ENCODE assay signal across 11 cellular contexts in the genomic region with DNA sequence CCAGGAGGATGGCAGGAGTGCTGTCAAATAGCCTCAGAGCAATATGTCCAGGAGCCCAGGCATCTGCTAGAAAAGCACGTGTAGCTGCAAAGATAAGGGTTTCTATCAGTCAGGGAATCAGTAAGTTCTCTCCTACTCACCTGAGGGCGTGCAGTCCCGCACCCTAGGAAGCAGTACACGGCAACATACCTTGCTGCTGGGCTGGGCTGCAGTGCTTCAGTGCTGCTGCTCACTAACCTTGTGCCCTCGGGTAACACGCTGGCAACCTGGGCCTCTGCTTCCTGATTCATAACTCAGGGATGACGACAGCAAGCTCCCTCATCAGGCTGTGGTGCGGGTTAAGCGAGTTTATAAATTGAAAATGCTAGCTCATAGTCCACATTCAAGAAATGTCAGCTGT. TPM values are rescaled to one million over a fixed set of nuclear protein-coding genes. Genes with fewer than 3 reads are reported as not detected.
DNase-seq lines count a peak whose midpoint lies in the region; ATAC-seq, FAIRE-seq and TF ChIP-seq lines count a peak whose summit lies in the region.
"Had no signal": no experiment of that assay in that cellular context is flagged by ENCODE, and none has a peak within 500 bp of the region (broad histone marks: within the 10 kb centered on the region; RNA-seq: fewer than 3 reads in every experiment).

No MANE protein-coding gene starts in this region.

- H3K27ac ChIP-seq in keratinocyte (ENCODE audit: control insufficient read depth, insufficient read depth, low read length) (peak overlapping the region; percentile 88), MM.1S (ENCODE audit: low read length) (no peak overlapping the region)
- H3K27ac ChIP-seq: BLaER1 had no signal

- H3K4me1 ChIP-seq in keratinocyte (ENCODE audit: control insufficient read depth, extremely low read depth, insufficient read depth, low read length) (peaks cover 9% of the 10 kb centered on the region), MM.1S (ENCODE audit: low read length) (no peaks in the 10 kb centered on the region)
- H3K4me1 ChIP-seq: BLaER1 had no signal

- H3K9me3 Mint-ChIP-seq in activated T-cell treated with anti-CD3 and anti-CD28 coated beads, Interleukin-2, amount 50 U/mL, for 72 hours, result no peaks in the 10 kb centered on the region
- H3K9me3 Mint-ChIP-seq: mesothelial cell of epicardium had no signal

- peak; percentile 50 to 56 for ATAC-seq in activated T-cell treated with anti-CD3 and anti-CD28 coated beads, Interleukin-2, amount 50 U/mL, for 72 hours (replicated peaks in 1 of 2)

- no peaks in the 10 kb centered on the region for H4K20me1 ChIP-seq in keratinocyte (ENCODE audit: control insufficient read depth, extremely low read depth, insufficient read depth, low read length)
- no peaks in the 10 kb centered on the region for H4K20me1 ChIP-seq in MM.1S (ENCODE audit: insufficient read depth, low read length)
- H4K20me1 ChIP-seq: BLaER1 had no signal

- H3F3A ChIP-seq in MM.1S (ENCODE audit: insufficient read depth, low read length), result no peaks in the 10 kb centered on the region

- FAIRE-seq in keratinocyte (lab: Jason Lieb, UNC), result peak; percentile 94

- H3K4me3 ChIP-seq in keratinocyte (ENCODE audit: control insufficient read depth in 2 of 3, extremely low read depth in 1 of 3, insufficient read depth in 2 of 3, low read depth in 1 of 3, low read length in 3 of 3) (peak overlapping the region in 2 of 3 experiments; percentile 58 to 63), MM.1S (ENCODE audit: low read length) (no peak overlapping the region)
- H3K4me3 ChIP-seq: BLaER1, skin epidermis had no signal

- H3K27me3 Mint-ChIP-seq in activated T-cell treated with anti-CD3 and anti-CD28 coated beads, Interleukin-2, amount 50 U/mL, for 72 hours (ENCODE audit: low read depth), result peaks cover 23% of the 10 kb centered on the region

- H3K4me3 Mint-ChIP-seq in activated T-cell treated with anti-CD3 and anti-CD28 coated beads, Interleukin-2, amount 50 U/mL, for 72 hours, result no peak overlapping the region
- H3K4me3 Mint-ChIP-seq: mesothelial cell of epicardium had no signal

- no peak overlapping the region for H3K27ac Mint-ChIP-seq in activated T-cell treated with anti-CD3 and anti-CD28 coated beads, Interleukin-2, amount 50 U/mL, for 72 hours
- H3K27ac Mint-ChIP-seq: mesothelial cell of epicardium had no signal

- H3K4me1 Mint-ChIP-seq in activated T-cell treated with anti-CD3 and anti-CD28 coated beads, Interleukin-2, amount 50 U/mL, for 72 hours (ENCODE audit: low read depth), result peaks cover 7% of the 10 kb centered on the region

- H3K4me2 ChIP-seq in keratinocyte (ENCODE audit: control insufficient read depth, extremely low read depth, insufficient read depth, low read depth, low read length) (peak overlapping the region; percentile 79), MM.1S (ENCODE audit: low read depth, low read length) (no peak overlapping the region)
- H3K4me2 ChIP-seq: BLaER1 had no signal

- TF ChIP-seq CTCF in keratinocyte (optimal IDR thresholded peaks at IDR 0.05 in 1 of 3, IDR thresholded peaks at IDR 0.05 in 1 of 3, conservative IDR thresholded peaks at IDR 0.05 in 1 of 3; ENCODE audit: extremely low read depth in 1 of 3, insufficient read depth in 2 of 3, low read length in 3 of 3), result peak in 2 of 3 experiments; percentile 16 to 32
- TF ChIP-seq CTCF in MM.1S (IDR thresholded peaks at IDR 0.05; ENCODE audit: low read length), result no peak

- dilution Hi-C loops in keratinocyte (cut with MboI; ENCODE audit: extremely low pct_ligation_motif_present, low sequenced_read_pairs), result no loop called here

- H3K36me3 Mint-ChIP-seq in activated T-cell treated with anti-CD3 and anti-CD28 coated beads, Interleukin-2, amount 50 U/mL, for 72 hours (ENCODE audit: insufficient read depth in 2 of 2), result no peaks in the 10 kb centered on the region
- H3K36me3 Mint-ChIP-seq: mesothelial cell of epicardium had no signal

- H3K79me2 ChIP-seq in keratinocyte (ENCODE audit: control insufficient read depth, insufficient read depth, low read length), result no peaks in the 10 kb centered on the region
- no peaks in the 10 kb centered on the region for H3K79me2 ChIP-seq in MM.1S (ENCODE audit: low read length)

- H3K9me3 ChIP-seq in keratinocyte (ENCODE audit: control insufficient read depth, low read depth, low read length), result no peaks in the 10 kb centered on the region
- no peaks in the 10 kb centered on the region for H3K9me3 ChIP-seq in MM.1S (replicated peaks; ENCODE audit: insufficient read depth, low read length)
- H3K9me3 ChIP-seq: BLaER1 had no signal

- no peaks in the 10 kb centered on the region for H3K9me2 ChIP-seq in MM.1S (replicated peaks; ENCODE audit: insufficient read depth, low read length)

- H3K9ac ChIP-seq in keratinocyte (ENCODE audit: control insufficient read depth, extremely low read depth, insufficient read depth, low read length) (peak overlapping the region; percentile 68), MM.1S (ENCODE audit: low read length) (no peak overlapping the region)
- H3K9ac ChIP-seq: BLaER1 had no signal

- DNase-seq in activated T-cell treated with anti-CD3 and anti-CD28 coated beads, Interleukin-2, amount 50 U/mL, for 72 hours, result peak in 1 of 2 donors; percentile 8
- DNase-seq in activated T-cell treated with anti-CD3 and anti-CD28 coated beads, Interleukin-2, amount 50 U/mL, for 1 hour, result no peak
- DNase-seq in amniotic epithelial cell (ENCODE audit: low read depth) (peak; percentile 47), keratinocyte (ENCODE audit: low read depth, low spot score) (peak; percentile 93), ureter (ENCODE audit: low spot score) (peak; percentile 79), MM.1S (no peak), dermis blood vessel endothelial cell (no peak)
- DNase-seq in stimulated activated CD4-positive, alpha-beta T cell treated with anti-CD3 and anti-CD28 coated beads, Interleukin-4, amount 100 ng/mL, for 4 hours, result no peak

- H2AFZ ChIP-seq in keratinocyte (ENCODE audit: control insufficient read depth, low read length) (peak overlapping the region; percentile 52), MM.1S (ENCODE audit: low read length) (no peak overlapping the region)

- H3K36me3 ChIP-seq in keratinocyte (ENCODE audit: control insufficient read depth in 2 of 2, extremely low read depth in 1 of 2, insufficient read depth in 2 of 2, low read length in 2 of 2) (no peaks in the 10 kb centered on the region), MM.1S (replicated peaks; ENCODE audit: insufficient read depth, low read length) (no peaks in the 10 kb centered on the region)
- H3K36me3 ChIP-seq: BLaER1 had no signal

- no peaks in the 10 kb centered on the region for H3K9me1 ChIP-seq in keratinocyte (ENCODE audit: control insufficient read depth, extremely low read depth, insufficient read depth, low read length)

- H3K27me3 ChIP-seq in keratinocyte (ENCODE audit: control insufficient read depth, extremely low read depth, insufficient read depth, low read length) (no peaks in the 10 kb centered on the region), MM.1S (replicated peaks; ENCODE audit: insufficient read depth, low read length) (no peaks in the 10 kb centered on the region)
- H3K27me3 ChIP-seq: BLaER1 had no signal

RNA-seq across cellular contexts. Expression of a gene that starts 29.5 kb away (rescaled TPM):
- total RNA-seq in activated T-cell treated with anti-CD3 and anti-CD28 coated beads, Interleukin-2, amount 50 U/mL, for 72 hours, result 10 to 100 TPM; 54.1 to 78.6 TPM
- 40.0 to 58.9 TPM (median 50.1 TPM) in 3 replicates for polyA plus RNA-seq in keratinocyte
- 35.0 TPM for polyA plus RNA-seq in keratinocyte (2011; ENCODE audit: low read depth)
- polyA plus RNA-seq in keratinocyte (2011; cell fraction: cytosol; rRNA removed), result 31.8 and 49.0 TPM in 2 replicates
- 23.3 and 29.5 TPM in 2 replicates for polyA plus RNA-seq in keratinocyte (2011; cell fraction: nucleus; rRNA removed)
- 26.6 and 39.8 TPM in 2 replicates for polyA plus RNA-seq in keratinocyte (2012; ENCODE audit: low replicate concordance)
- polyA minus RNA-seq in keratinocyte, result 29.2 to 69.7 TPM (median 55.5 TPM) in 3 replicates
- polyA minus RNA-seq in keratinocyte (2011; cell fraction: cytosol; rRNA and poly(A)+ RNA removed), result 27.0 TPM
- polyA minus RNA-seq in keratinocyte (2011; cell fraction: nucleus; rRNA and poly(A)+ RNA removed), result 15.9 and 27.5 TPM in 2 replicates
- total RNA-seq in ureter (61.5 TPM), dermis blood vessel endothelial cell (99.4 and 124 TPM in 2 replicates)

Comparison
In these comparisons a context has a peak if more than half of its experiments do, and no peak if none do; other contexts are left out.
1. DNase-seq: peak in amniotic epithelial cell (single experiment), keratinocyte (single experiment) and ureter (single experiment); none in activated T-cell treated with anti-CD3 and anti-CD28 coated beads, Interleukin-2, amount 50 U/mL, for 1 hour (single experiment), MM.1S (single experiment), stimulated activated CD4-positive, alpha-beta T cell treated with anti-CD3 and anti-CD28 coated beads, Interleukin-4, amount 100 ng/mL, for 4 hours (0 of 2) and dermis blood vessel endothelial cell (single experiment).